ENCODE assay signal across 15 cellular contexts in genomic region chr12:60805340-60805739, GRCh38.
DNase-seq lines count a peak whose midpoint lies in the region; ATAC-seq, FAIRE-seq and TF ChIP-seq lines count a peak whose summit lies in the region.
"Had no signal": no experiment of that assay in that cellular context is flagged by ENCODE, and none has a peak within 500 bp of the region (broad histone marks: within the 10 kb centered on the region; RNA-seq: fewer than 3 reads in every experiment).

No MANE protein-coding gene starts in this region.

- H3K9ac ChIP-seq in IMR-90 (ENCODE audit: low read depth, low read length) (no peak overlapping the region), mesenchymal stem cell (ENCODE audit: low read length) (no peak overlapping the region)

- H2AK5ac ChIP-seq in IMR-90 (ENCODE audit: low read depth, low read length) (no peak overlapping the region), mesenchymal stem cell (ENCODE audit: low read length, severe bottlenecking) (no peak overlapping the region)

- H3K23ac ChIP-seq in IMR-90 (ENCODE audit: low read depth, low read length) (no peak overlapping the region), mesenchymal stem cell (ENCODE audit: low read length in 2 of 2) (no peak overlapping the region)

- H3K27me3 ChIP-seq in IMR-90 (ENCODE audit: control insufficient read depth, insufficient read depth, low read length) (no peaks in the 10 kb centered on the region), mesenchymal stem cell (ENCODE audit: control insufficient read depth in 1 of 2, insufficient read depth in 1 of 2, low read length in 2 of 2) (no peaks in the 10 kb centered on the region), H7 (ENCODE audit: control insufficient read depth, insufficient read depth, low read length) (no peaks in the 10 kb centered on the region)

- DNase-seq in IMR-90: no peak
- peak; percentile 22 for DNase-seq in NCI-H2081 treated with DMSO at 0.1 percent for 48 hours (lab: John Stamatoyannopoulos, UW)
- DNase-seq in cerebellar cortex (ENCODE audit: low spot score): peak; percentile 8
- no peak for DNase-seq in mesenchymal stem cell
- DNase-seq in H7: no peak
- DNase-seq in GM12891 (ENCODE audit: insufficient read length, low spot score): no peak
- no peak for DNase-seq in Ammon's horn (ENCODE audit: low spot score)
- DNase-seq: CD4-positive, CD25-positive, alpha-beta regulatory T cell; H9; Karpas-422; MM.1S; NCI-H1105; NCI-H187; NCI-H510A treated with DMSO at 0.1 percent for 48 hours; NK-92 treated with Interleukin-12 subunit alpha and Interleukin-12 subunit beta, amount 100 ng/mL, for 24 hours had no signal

- no peak for ATAC-seq in IMR-90 (ENCODE audit: low read depth)

- 0% methylated on average over 1 of the region's 4 CpGs; no CpG with 5 or more reads in 1 of the 2 experiments for WGBS in IMR-90 (ENCODE audit: extremely low coverage in 2 of 2, insufficient read length in 1 of 2), 2 experiments
- WGBS in mesenchymal stem cell: 85% methylated on average over 4 of the region's 4 CpGs

- H3K18ac ChIP-seq in IMR-90 (ENCODE audit: low read depth, low read length) (no peak overlapping the region), mesenchymal stem cell (ENCODE audit: low read depth in 1 of 2, low read length in 2 of 2) (peak overlapping the region; percentile 62)

- no peak overlapping the region for H3K27ac ChIP-seq in IMR-90 (ENCODE audit: insufficient read depth, low read length)
- H3K27ac ChIP-seq in mesenchymal stem cell (ENCODE audit: low read length, poor library complexity, severe bottlenecking): no peak overlapping the region

- in situ Hi-C loops in IMR-90 (cut with MboI; ENCODE audit: low sequenced_read_pairs): no loop called here

- H3K4me1 ChIP-seq in IMR-90 (ENCODE audit: control insufficient read depth, insufficient read depth, low read length) (no peaks in the 10 kb centered on the region), mesenchymal stem cell (ENCODE audit: control insufficient read depth, insufficient read depth, low read depth, low read length) (no peaks in the 10 kb centered on the region)

- H2BK20ac ChIP-seq in IMR-90 (ENCODE audit: low read depth, low read length): peak overlapping the region; percentile 41

- no peak for FAIRE-seq in GM12891 (lab: Jason Lieb, UNC)

- H2AFZ ChIP-seq in IMR-90 (replicated peaks; ENCODE audit: low read length, poor library complexity) (no peak overlapping the region), mesenchymal stem cell (ENCODE audit: low read depth, low read length) (no peak overlapping the region)

- H3K9me1 ChIP-seq in IMR-90 (ENCODE audit: insufficient read depth, low read length): no peaks in the 10 kb centered on the region

- H2BK120ac ChIP-seq in IMR-90 (ENCODE audit: low read depth, low read length) (peak overlapping the region; percentile 20), mesenchymal stem cell (ENCODE audit: low read depth, low read length) (no peak overlapping the region)

- dilution Hi-C loops in IMR-90 (cut with HindIII; ENCODE audit: low sequenced_read_pairs, unreplicated experiment): no loop called here

- no peak for TF ChIP-seq RAD21 in IMR-90 (IDR thresholded peaks at IDR 0.05; ENCODE audit: low read length)

- H2BK12ac ChIP-seq in mesenchymal stem cell (ENCODE audit: low read length in 2 of 2): peak overlapping the region in 1 of 2 experiments; percentile 71

- H2BK15ac ChIP-seq in IMR-90 (ENCODE audit: low read depth, low read length): no peak overlapping the region
- H2BK15ac ChIP-seq in mesenchymal stem cell (ENCODE audit: low read depth, poor library complexity, severe bottlenecking): no peak overlapping the region

- no TSS peak for BruUV-seq in IMR-90 (replicated peaks; lab: Mats Ljungman, UMichigan)

- intact Hi-C loops in IMR-90 (cut with micrococcal nuclease): no loop called here

- no peak overlapping the region for H2AK9ac ChIP-seq in IMR-90 (replicated peaks; ENCODE audit: low read depth, low read length, poor library complexity)

- CTCF ChIA-PET in IMR-90 (lab: Yijun Ruan, JAX): no interaction called here

- H3K79me1 ChIP-seq in IMR-90 (ENCODE audit: low read depth in 1 of 2, low read length in 2 of 2) (no peaks in the 10 kb centered on the region), mesenchymal stem cell (replicated peaks; ENCODE audit: low read length, poor library complexity, severe bottlenecking) (no peaks in the 10 kb centered on the region)

- no peak overlapping the region for H3K14ac ChIP-seq in IMR-90 (replicated peaks; ENCODE audit: low read depth, low read length)
- H3K14ac ChIP-seq in mesenchymal stem cell (ENCODE audit: low read length in 2 of 2): no peak overlapping the region

- no peak overlapping the region for H3K56ac ChIP-seq in IMR-90 (ENCODE audit: extremely low read depth, insufficient read depth, low read length)

- H4K8ac ChIP-seq in IMR-90 (ENCODE audit: low read depth in 2 of 2, low read length in 2 of 2) (no peak overlapping the region), mesenchymal stem cell (ENCODE audit: low read length) (peak overlapping the region; percentile 84)

- H3K36me3 ChIP-seq in IMR-90 (ENCODE audit: control insufficient read depth, insufficient read depth, low read length) (no peaks in the 10 kb centered on the region), mesenchymal stem cell (ENCODE audit: control insufficient read depth in 1 of 2, insufficient read depth in 2 of 2, low read depth in 1 of 2, low read length in 2 of 2) (no peaks in the 10 kb centered on the region), H7 (replicated peaks; ENCODE audit: control insufficient read depth, insufficient read depth, low read length) (no peaks in the 10 kb centered on the region)

- POLR2A ChIA-PET in IMR-90 (lab: Charles Lee; ENCODE audit: unreplicated experiment): no interaction called here

- H4K5ac ChIP-seq in IMR-90 (ENCODE audit: low read depth, low read length): no peak overlapping the region

- H3K9me3 ChIP-seq in IMR-90 (ENCODE audit: control insufficient read depth, insufficient read depth, low read length) (no peaks in the 10 kb centered on the region), mesenchymal stem cell (ENCODE audit: control insufficient read depth, low read length) (peaks cover 5% of the 10 kb centered on the region)

- TF ChIP-seq POLR2A in IMR-90 (IDR thresholded peaks at IDR 0.05; ENCODE audit: low read depth, low read length) (no peak), GM12891 (IDR thresholded peaks at IDR 0.05; ENCODE audit: low read depth, low read length) (no peak)

- H2BK5ac ChIP-seq in IMR-90 (ENCODE audit: low read depth, low read length, poor library complexity, severe bottlenecking): no peak overlapping the region
- H2BK5ac ChIP-seq in mesenchymal stem cell (ENCODE audit: low read depth, low read length, poor library complexity, severe bottlenecking): no peak overlapping the region

- H4K91ac ChIP-seq in IMR-90 (ENCODE audit: insufficient read depth, low read depth, low read length) (no peak overlapping the region), mesenchymal stem cell (ENCODE audit: low read length) (no peak overlapping the region)

- no peak overlapping the region for H3K4me3 ChIP-seq in IMR-90 (ENCODE audit: insufficient read depth, low read depth, low read length)
- no peak overlapping the region for H3K4me3 ChIP-seq in mesenchymal stem cell (ENCODE audit: insufficient read depth in 1 of 2, low read depth in 1 of 2, low read length in 2 of 2)
- H3K4me3 ChIP-seq in H7 (ENCODE audit: insufficient read depth, low read depth, low read length): no peak overlapping the region

- H3K4ac ChIP-seq in IMR-90 (ENCODE audit: low read depth, low read length) (peak overlapping the region; percentile 42; the same call in 1 of the 2 replicates), mesenchymal stem cell (ENCODE audit: low read depth in 1 of 2, low read length in 2 of 2) (no peak overlapping the region)

- H3K4me2 ChIP-seq in IMR-90 (ENCODE audit: low read depth, low read length): no peak overlapping the region
- H3K4me2 ChIP-seq in mesenchymal stem cell (ENCODE audit: low read length, poor library complexity, severe bottlenecking): no peak overlapping the region

- no peaks in the 10 kb centered on the region for H4K20me1 ChIP-seq in IMR-90 (ENCODE audit: insufficient read depth, low read length)

- no peak for TF ChIP-seq CTCF in IMR-90 (conservative IDR thresholded peaks at IDR 0.05; ENCODE audit: low read depth, low read length)

TF ChIP-seq in IMR-90, 13 proteins besides CTCF, POLR2A, EP300 and RAD21 (continues in another document):
- no peak for TF ChIP-seq CEBPB (IDR thresholded peaks at IDR 0.05; ENCODE audit: low read depth, low read length)
- no peak for TF ChIP-seq ELK1 (IDR thresholded peaks at IDR 0.05; ENCODE audit: borderline replicate concordance, low read depth, low read length)
- TF ChIP-seq MAFK (IDR thresholded peaks at IDR 0.05; ENCODE audit: low read depth, low read length): no peak

TF ChIP-seq in GM12891, 5 proteins besides CTCF, POLR2A, EP300 and RAD21:
- TF ChIP-seq POLR2AphosphoS5 (IDR thresholded peaks at IDR 0.05; ENCODE audit: low read depth, low read length) (no peak), TAF1 (IDR thresholded peaks at IDR 0.05; ENCODE audit: low read depth, low read length) (no peak), PAX5 (IDR thresholded peaks at IDR 0.05; ENCODE audit: insufficient read depth, low read length, severe bottlenecking) (no peak), POU2F2 (IDR thresholded peaks at IDR 0.05; ENCODE audit: low read depth, low read length) (no peak), SPI1 (IDR thresholded peaks at IDR 0.05; ENCODE audit: low read depth, low read length) (no peak)
TF ChIP-seq in GM12891: peak in this region for 0.

Comparison
In these comparisons a context has a peak if more than half of its experiments do, and no peak if none do; other contexts are left out.
1. DNase-seq: peak in NCI-H2081 treated with DMSO at 0.1 percent for 48 hours (single experiment) and cerebellar cortex (single experiment); none in IMR-90 (single experiment), mesenchymal stem cell (single experiment), H7 (single experiment), GM12891 (single experiment) and Ammon's horn (single experiment).